In the genomic region with DNA sequence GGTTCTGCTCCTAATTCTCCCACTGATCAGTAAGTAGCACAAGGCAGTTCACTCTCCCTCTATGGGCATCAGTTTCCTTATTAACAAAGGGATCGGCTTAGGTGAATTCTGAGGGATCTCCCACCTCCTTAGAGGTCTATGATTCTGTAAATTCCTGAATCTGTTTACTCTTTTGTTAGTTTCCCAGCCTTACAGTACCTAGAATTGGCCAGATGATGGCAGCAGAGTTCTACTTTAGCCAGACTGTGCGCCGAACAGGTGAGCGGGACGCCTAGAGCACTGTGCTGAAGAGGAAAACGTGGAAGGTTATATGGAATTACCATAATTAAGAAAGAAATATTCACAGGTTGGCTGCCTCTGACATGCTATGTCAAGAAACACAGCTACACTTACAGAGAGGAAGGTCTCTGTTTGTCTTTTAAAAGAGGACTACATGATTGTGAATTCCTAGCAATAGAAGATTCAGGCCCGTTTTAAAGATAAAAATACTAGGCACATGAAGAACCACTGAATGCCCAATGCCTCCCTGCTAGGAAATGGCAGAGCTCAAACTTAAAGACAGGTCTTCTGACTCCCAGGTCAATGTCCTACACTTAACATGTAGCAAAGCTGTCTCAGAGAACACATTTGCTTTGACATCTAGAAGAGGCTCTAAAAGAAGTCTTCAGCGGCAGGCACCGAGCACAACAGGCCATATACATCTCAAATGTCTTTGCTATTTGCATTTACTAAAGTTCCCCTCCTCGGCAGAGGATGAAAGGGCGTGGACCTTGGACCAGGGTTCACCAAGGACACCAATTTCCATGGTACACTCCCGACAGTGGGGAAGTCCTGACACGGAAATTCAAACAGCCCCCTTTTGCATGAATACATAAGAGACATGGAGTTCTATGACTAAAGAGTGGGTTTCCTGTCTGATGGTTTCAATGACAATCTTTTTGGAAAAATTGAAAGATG, we compare ENCODE assay signal across 8 cellular contexts.
DNase-seq lines count a peak whose midpoint lies in the region; ATAC-seq, FAIRE-seq and TF ChIP-seq lines count a peak whose summit lies in the region.

No MANE protein-coding gene starts in this region.

- no peak overlapping the region for H3K4me3 Mint-ChIP-seq in activated CD4-positive, alpha-beta T cell treated with anti-CD3 and anti-CD28 coated beads, Interleukin-2, amount 10 ng/mL, durations not matched to agents 7 days and 5 days

- H3K4me3 ChIP-seq in endothelial cell of umbilical vein (replicated peaks in 1 of 3; ENCODE audit: insufficient read depth in 1 of 3, low read depth in 1 of 3, low read length in 3 of 3), result no peak overlapping the region

- peak; percentile 87 for FAIRE-seq in endothelial cell of umbilical vein (lab: Jason Lieb, UNC)

- H3K27ac ChIP-seq in endothelial cell of umbilical vein (ENCODE audit: insufficient read depth, low read depth, low read length) (no peak overlapping the region), substantia nigra (ENCODE audit: low read depth, low read length, poor library complexity, severe bottlenecking) (no peak overlapping the region)

- peaks cover 9% of the 10 kb centered on the region for H3K27me3 Mint-ChIP-seq in activated CD4-positive, alpha-beta T cell treated with anti-CD3 and anti-CD28 coated beads, Interleukin-2, amount 10 ng/mL, durations not matched to agents 7 days and 5 days

- H4K20me1 ChIP-seq in endothelial cell of umbilical vein (replicated peaks; ENCODE audit: control insufficient read depth, extremely low read depth, insufficient read depth, low read length), result no peaks in the 10 kb centered on the region

- TF ChIP-seq POLR2A in endothelial cell of umbilical vein (IDR thresholded peaks at IDR 0.05; ENCODE audit: low read depth, low read length), result no peak

- no peak overlapping the region for H2AFZ ChIP-seq in endothelial cell of umbilical vein (ENCODE audit: low read depth, low read length)

- DNase-seq in COLO668 (lab: John Stamatoyannopoulos, UW; ENCODE audit: unreplicated experiment) (peak; percentile 42), GM19240 (ENCODE audit: insufficient read length, low spot score) (peak; percentile 29), NCI-H226 (peak; percentile 28), endothelial cell of umbilical vein (ENCODE audit: low read depth, low spot score) (peak; percentile 61), myocyte (ENCODE audit: low read depth) (peak; percentile 61), substantia nigra (lab: John Stamatoyannopoulos, UW) (peak in 28 of 49 donors; percentile 2 to 44 (median 17))
- DNase-seq in activated CD4-positive, alpha-beta T cell treated with anti-CD3 and anti-CD28 coated beads, Interleukin-2, amount 10 ng/mL, durations not matched to agents 7 days and 5 days, result peak; percentile 61

- no peaks in the 10 kb centered on the region for H3K4me1 Mint-ChIP-seq in activated CD4-positive, alpha-beta T cell treated with anti-CD3 and anti-CD28 coated beads, Interleukin-2, amount 10 ng/mL, durations not matched to agents 7 days and 5 days

- dilution Hi-C loops in endothelial cell of umbilical vein (cut with MboI; ENCODE audit: extremely low pct_ligation_motif_present, low sequenced_read_pairs), result no loop called here

- H3K9me1 ChIP-seq in endothelial cell of umbilical vein (replicated peaks; ENCODE audit: control insufficient read depth, extremely low read depth, insufficient read depth, low read length), result no peaks in the 10 kb centered on the region

- H3K9me3 Mint-ChIP-seq in activated CD4-positive, alpha-beta T cell treated with anti-CD3 and anti-CD28 coated beads, Interleukin-2, amount 10 ng/mL, durations not matched to agents 7 days and 5 days, result no peaks in the 10 kb centered on the region

- H3K4me1 ChIP-seq in endothelial cell of umbilical vein (ENCODE audit: control insufficient read depth, extremely low read depth, insufficient read depth, low read length), result no peaks in the 10 kb centered on the region

- POLR2A ChIA-PET in activated CD4-positive, alpha-beta T cell treated with anti-CD3 and anti-CD28 coated beads, Interleukin-2, amount 10 ng/mL, durations not matched to agents 7 days and 5 days (lab: Charles Lee), result no interaction called here
- POLR2A ChIA-PET in endothelial cell of umbilical vein (lab: Charles Lee), result no interaction called here

- peak; percentile 77 for TF ChIP-seq CTCF in endothelial cell of umbilical vein (IDR thresholded peaks at IDR 0.05; ENCODE audit: extremely low read depth in 1 of 2, insufficient read depth in 1 of 2, low read depth in 1 of 2, low read length in 2 of 2)

- H3K27me3 ChIP-seq in endothelial cell of umbilical vein (ENCODE audit: control insufficient read depth in 2 of 2, insufficient read depth in 2 of 2, low read length in 2 of 2), result peaks cover 9 to 17% of the 10 kb centered on the region in 2 experiments

- H3K36me3 Mint-ChIP-seq in activated CD4-positive, alpha-beta T cell treated with anti-CD3 and anti-CD28 coated beads, Interleukin-2, amount 10 ng/mL, durations not matched to agents 7 days and 5 days (ENCODE audit: low read depth), result no peaks in the 10 kb centered on the region

- intact Hi-C loops in endothelial cell of umbilical vein (cut with micrococcal nuclease), result loop anchor here (1.0 to 10.0 kb wide), 4 partner anchors 99 to 1105 kb away; no protein-coding TSS in a partner anchor

- H3K4me2 ChIP-seq in endothelial cell of umbilical vein (ENCODE audit: insufficient read depth, low read length), result no peak overlapping the region

- no peak overlapping the region for H3K27ac Mint-ChIP-seq in activated CD4-positive, alpha-beta T cell treated with anti-CD3 and anti-CD28 coated beads, Interleukin-2, amount 10 ng/mL, durations not matched to agents 7 days and 5 days

- H3K79me2 ChIP-seq in endothelial cell of umbilical vein (ENCODE audit: control insufficient read depth, insufficient read depth, low read length), result no peaks in the 10 kb centered on the region

- BruUV-seq in endothelial cell of umbilical vein (replicated peaks; lab: Mats Ljungman, UMichigan), result no TSS peak

- no peaks in the 10 kb centered on the region for H3K9me3 ChIP-seq in endothelial cell of umbilical vein (replicated peaks; ENCODE audit: control insufficient read depth, insufficient read depth, low read length)

- no peaks in the 10 kb centered on the region for H3K36me3 ChIP-seq in endothelial cell of umbilical vein (ENCODE audit: control insufficient read depth in 2 of 2, extremely low read depth in 1 of 2, insufficient read depth in 2 of 2, low read length in 2 of 2)

- CTCF ChIA-PET in activated CD4-positive, alpha-beta T cell treated with anti-CD3 and anti-CD28 coated beads, Interleukin-2, amount 10 ng/mL, durations not matched to agents 7 days and 5 days (lab: Charles Lee), result no interaction called here
- CTCF ChIA-PET in endothelial cell of umbilical vein (lab: Charles Lee), result interaction anchor here (0.8 to 7.6 kb wide), 12 partner anchors 10 to 1105 kb away, joined by 3 to 89 read pairs (median 4); no protein-coding TSS in a partner anchor

- ATAC-seq in HG03159 (IDR thresholded peaks at IDR 0.05; ENCODE audit: unreplicated experiment), result peak; percentile 96

- no peak overlapping the region for H3K9ac ChIP-seq in endothelial cell of umbilical vein (replicated peaks; ENCODE audit: extremely low read depth, insufficient read depth, low read length)

TF ChIP-seq in endothelial cell of umbilical vein, 7 proteins besides CTCF, POLR2A, EP300 and RAD21:
- TF ChIP-seq MAX (IDR thresholded peaks at IDR 0.05; ENCODE audit: insufficient read depth, insufficient read length), result no peak
- no peak for TF ChIP-seq MYC (IDR thresholded peaks at IDR 0.05; ENCODE audit: low read depth, low read length)
- no peak for TF ChIP-seq GATA2 (IDR thresholded peaks at IDR 0.05; ENCODE audit: insufficient read depth, insufficient read length, low read depth, low read length)
- TF ChIP-seq POLR2AphosphoS5 (IDR thresholded peaks at IDR 0.05; ENCODE audit: insufficient read depth, low read depth, low read length), result no peak
- TF ChIP-seq EZH2 (IDR thresholded peaks at IDR 0.05; ENCODE audit: borderline replicate concordance, low read depth, low read length, severe bottlenecking), result no peak
- no peak for TF ChIP-seq JUN (IDR thresholded peaks at IDR 0.05; ENCODE audit: borderline replicate concordance, insufficient read depth, insufficient read length, low read depth)
- no peak for TF ChIP-seq FOS (IDR thresholded peaks at IDR 0.05; ENCODE audit: borderline replicate concordance, insufficient read depth, low read length)
